13 cellular contexts compared by ENCODE assay signal in genomic region chr6:15505463-15505918, GRCh38.
DNase-seq lines count a peak whose midpoint lies in the region; ATAC-seq, FAIRE-seq and TF ChIP-seq lines count a peak whose summit lies in the region.
"Had no signal": no experiment of that assay in that cellular context is flagged by ENCODE, and none has a peak within 500 bp of the region (broad histone marks: within the 10 kb centered on the region; RNA-seq: fewer than 3 reads in every experiment).

No MANE protein-coding gene starts in this region.

- H3K79me2 ChIP-seq in H1 (ENCODE audit: control insufficient read depth in 1 of 2, insufficient read depth in 2 of 2, low read length in 2 of 2): peaks cover 0 to 99% of the 10 kb centered on the region in 2 experiments; a peak in 2 of 4 replicates

- 98% methylated on average over 18 of the region's 18 CpGs; no CpG with 5 or more reads in 1 of the 2 experiments for WGBS in H1 (ENCODE audit: extremely low coverage in 1 of 2, insufficient coverage in 1 of 2, insufficient read length in 1 of 2, insufficient replicate concordance in 2 of 2, low coverage in 1 of 2, low lambda C conversion rate in 2 of 2, missing lambda C conversion rate in 1 of 2), 2 experiments

- no peak overlapping the region for H3K9ac ChIP-seq in H1 (replicated peaks in 1 of 4; ENCODE audit: extremely low read depth in 1 of 4, low read depth in 3 of 4, low read length in 3 of 4)

- intact Hi-C loops in natural killer cell (cut with micrococcal nuclease): loop anchor here (5.0 kb wide), 1 partner anchor 117 kb away; no protein-coding TSS in a partner anchor

- no peak overlapping the region for H2AK5ac ChIP-seq in H1 (ENCODE audit: low read depth, low read length)

- H4K8ac ChIP-seq in H1 (ENCODE audit: extremely low read depth, insufficient read depth, low read length): peak overlapping the region; percentile 76; the same call in 1 of the 2 replicates

- TF ChIP-seq RAD21 in H1 (IDR thresholded peaks at IDR 0.05 in 1 of 2, conservative IDR thresholded peaks at IDR 0.05 in 1 of 2; ENCODE audit: low read depth in 2 of 2, low read length in 2 of 2): no peak

- H4K20me1 ChIP-seq in H1 (replicated peaks in 1 of 2; ENCODE audit: control insufficient read depth in 1 of 2, insufficient read depth in 2 of 2, low read length in 2 of 2): peaks cover 47 to 57% of the 10 kb centered on the region in 2 experiments

- no peak overlapping the region for H2AFZ ChIP-seq in H1 (ENCODE audit: low read length)

- POLR2A ChIA-PET in H1 (lab: Charles Lee; ENCODE audit: partially characterized antibody): no interaction called here

- ATAC-seq in activated naive CD4-positive, alpha-beta T cell treated with anti-CD3 and anti-CD28 coated beads, Interleukin-2, amount 50 U/mL, for 72 hours: no peak
- peak; percentile 42 to 74 (median 58) for ATAC-seq in natural killer cell
- no peak for ATAC-seq in GM18498 (IDR thresholded peaks at IDR 0.05; ENCODE audit: unreplicated experiment)

- no peak for TF ChIP-seq POLR2A in H1 (IDR thresholded peaks at IDR 0.05; ENCODE audit: control extremely low read depth in 1 of 2, low read depth in 2 of 2, low read length in 2 of 2)

- H3K27ac Mint-ChIP-seq in activated naive CD4-positive, alpha-beta T cell treated with anti-CD3 and anti-CD28 coated beads, Interleukin-2, amount 50 U/mL, for 72 hours: peak overlapping the region; percentile 54 to 57
- H3K27ac Mint-ChIP-seq in natural killer cell (peak overlapping the region; percentile 70 to 83), type B pancreatic cell (peak overlapping the region; percentile 12), endothelial cell (ENCODE audit: unreplicated experiment) (no peak overlapping the region)

- H2BK120ac ChIP-seq in H1 (replicated peaks; ENCODE audit: low read depth, low read length): no peak overlapping the region

- no peak overlapping the region for H3K4me2 ChIP-seq in H1 (ENCODE audit: insufficient read depth in 1 of 2, low read depth in 2 of 2, low read length in 2 of 2)

- H3K36me3 Mint-ChIP-seq in activated naive CD4-positive, alpha-beta T cell treated with anti-CD3 and anti-CD28 coated beads, Interleukin-2, amount 50 U/mL, for 72 hours: peaks cover 0 to 17% of the 10 kb centered on the region in 2 donors
- H3K36me3 Mint-ChIP-seq in natural killer cell (no peaks in the 10 kb centered on the region), type B pancreatic cell (peaks cover 31% of the 10 kb centered on the region), endothelial cell (ENCODE audit: low read depth, unreplicated experiment) (peaks cover 60% of the 10 kb centered on the region)

- peaks cover 27% of the 10 kb centered on the region for H3K79me1 ChIP-seq in H1 (ENCODE audit: low read depth, low read length)

- H4K91ac ChIP-seq in H1 (replicated peaks; ENCODE audit: insufficient read length, low read length): no peak overlapping the region

- H3K4me1 Mint-ChIP-seq in natural killer cell: peaks cover 55 to 66% of the 10 kb centered on the region in 2 donors
- peaks cover 34% of the 10 kb centered on the region for H3K4me1 Mint-ChIP-seq in type B pancreatic cell (ENCODE audit: unreplicated experiment)
- peaks cover 4% of the 10 kb centered on the region for H3K4me1 Mint-ChIP-seq in endothelial cell (ENCODE audit: unreplicated experiment)

- no peak overlapping the region for H3K14ac ChIP-seq in H1 (ENCODE audit: insufficient read length)

- TF ChIP-seq CTCF in H1 (IDR thresholded peaks at IDR 0.05; ENCODE audit: control extremely low read depth in 1 of 3, insufficient read depth in 1 of 3, low read depth in 1 of 3, low read length in 3 of 3): no peak
- no peak for TF ChIP-seq CTCF in natural killer cell (IDR thresholded peaks at IDR 0.05)
- no peak for TF ChIP-seq CTCF in type B pancreatic cell (conservative IDR thresholded peaks at IDR 0.05)
- no peak for TF ChIP-seq CTCF in endothelial cell (IDR thresholded peaks at IDR 0.05; ENCODE audit: unreplicated experiment)

- no peaks in the 10 kb centered on the region; a peak in 2 of 7 replicates for H3K27me3 ChIP-seq in H1 (replicated peaks in 1 of 4; ENCODE audit: control insufficient read depth in 3 of 4, extremely low read depth in 1 of 4, insufficient read depth in 3 of 4, low read length in 3 of 4)
- H3K27me3 ChIP-seq: colonic mucosa, pancreas had no signal

- no peak overlapping the region for H2BK5ac ChIP-seq in H1 (ENCODE audit: low read depth, low read length)

- H2BK12ac ChIP-seq in H1 (ENCODE audit: low read depth, low read length): no peak overlapping the region

- no peak for TF ChIP-seq EP300 in H1 (IDR thresholded peaks at IDR 0.05; ENCODE audit: borderline replicate concordance in 1 of 2, low read depth in 2 of 2, low read length in 2 of 2)

- H3K36me3 ChIP-seq in H1 (ENCODE audit: control insufficient read depth in 2 of 4, insufficient read depth in 4 of 4, low read length in 3 of 4): peaks cover 42 to 99% (median 79%) of the 10 kb centered on the region in 4 experiments
- H3K36me3 ChIP-seq: colonic mucosa had no signal

- H3K4me1 ChIP-seq in H1 (replicated peaks in 1 of 4; ENCODE audit: control insufficient read depth in 3 of 4, insufficient read depth in 4 of 4, low read length in 3 of 4): peaks cover 0 to 13% (median 8%) of the 10 kb centered on the region in 4 experiments; a peak in 6 of 7 replicates
- H3K4me1 ChIP-seq: colonic mucosa had no signal

- no peak overlapping the region for H3K4me3 ChIP-seq in H1 (ENCODE audit: extremely low read depth in 1 of 4, insufficient read depth in 2 of 4, low read depth in 3 of 4, low read length in 4 of 4)
- H3K4me3 ChIP-seq: colonic mucosa had no signal

- H3K18ac ChIP-seq in H1 (ENCODE audit: extremely low read depth, low read length): no peak overlapping the region

- H3K27ac ChIP-seq in H1 (ENCODE audit: low read depth, low read length): no peak overlapping the region
- H3K27ac ChIP-seq: colonic mucosa had no signal

- H3K4ac ChIP-seq in H1 (replicated peaks; ENCODE audit: insufficient read length, low read depth, low read length): no peak overlapping the region

- no peaks in the 10 kb centered on the region for H3K27me3 Mint-ChIP-seq in natural killer cell (ENCODE audit: low read depth in 2 of 2)
- no peaks in the 10 kb centered on the region for H3K27me3 Mint-ChIP-seq in type B pancreatic cell
- peaks cover 6% of the 10 kb centered on the region for H3K27me3 Mint-ChIP-seq in endothelial cell (ENCODE audit: unreplicated experiment)

- H3K9me3 Mint-ChIP-seq in activated naive CD4-positive, alpha-beta T cell treated with anti-CD3 and anti-CD28 coated beads, Interleukin-2, amount 50 U/mL, for 72 hours: no peaks in the 10 kb centered on the region
- H3K9me3 Mint-ChIP-seq in natural killer cell (no peaks in the 10 kb centered on the region), type B pancreatic cell (no peaks in the 10 kb centered on the region), endothelial cell (ENCODE audit: unreplicated experiment) (no peaks in the 10 kb centered on the region)
- H3K9me3 Mint-ChIP-seq: T-helper 1 cell treated with Interleukin-12 subunit alpha and Interleukin-12 subunit beta and Interleukin-4 antibody, amounts not matched to agents 30 μg/mL and 1 μg/mL, for 36 hours had no signal

- H3K23me2 ChIP-seq in H1 (ENCODE audit: low read depth, low read length): no peaks in the 10 kb centered on the region; the same call in 1 of the 2 replicates

- no peak overlapping the region for H2BK20ac ChIP-seq in H1 (ENCODE audit: low read length)

- H3K4me3 Mint-ChIP-seq in natural killer cell: peak overlapping the region; percentile 47
- H3K4me3 Mint-ChIP-seq in type B pancreatic cell: no peak overlapping the region
- H3K4me3 Mint-ChIP-seq in endothelial cell (ENCODE audit: unreplicated experiment): no peak overlapping the region
- H3K4me3 Mint-ChIP-seq: T-helper 1 cell treated with Interleukin-12 subunit alpha and Interleukin-12 subunit beta and Interleukin-4 antibody, amounts not matched to agents 30 μg/mL and 1 μg/mL, for 36 hours had no signal

- CTCF ChIA-PET in H1 (lab: Charles Lee; ENCODE audit: partially characterized antibody): interaction anchor here (1.5 to 2.3 kb wide), 3 partner anchors 13 to 118 kb away, joined by 7 to 9 read pairs (median 8); no protein-coding TSS in a partner anchor

- DNase-seq in activated naive CD4-positive, alpha-beta T cell treated with anti-CD3 and anti-CD28 coated beads, Interleukin-2, amount 50 U/mL, for 72 hours (ENCODE audit: low spot score in 2 of 2): peak in 1 of 2 donors; percentile 30
- DNase-seq in activated naive CD4-positive, alpha-beta T cell treated with Interleukin-2 at 50 U/mL for 16 hours: no peak
- DNase-seq in H1 (ENCODE audit: low read depth in 1 of 2, low spot score in 2 of 2): no peak
- no peak for DNase-seq in natural killer cell
- DNase-seq in type B pancreatic cell (ENCODE audit: extremely low spot score, unreplicated experiment): no peak
- DNase-seq in stimulated activated CD4-positive, alpha-beta T cell treated with anti-CD3 and anti-CD28 coated beads, Interleukin-12 subunit alpha, Interleukin-12 subunit beta, amount 100 ng/mL, for 4 hours: no peak
- DNase-seq in endothelial cell (ENCODE audit: low spot score): no peak
- DNase-seq: activated CD8-positive, alpha-beta memory T cell treated with anti-CD3 and anti-CD28 coated beads, Interleukin-2, amount 50 U/mL, for 48 hours had no signal

- no peak overlapping the region for H2BK15ac ChIP-seq in H1 (ENCODE audit: low read length)

- H3K9me3 ChIP-seq in H1 (ENCODE audit: insufficient read depth in 2 of 2, low read depth in 1 of 2, low read length in 1 of 2): no peaks in the 10 kb centered on the region
- H3K9me3 ChIP-seq: colonic mucosa, pancreas had no signal

- no peak overlapping the region for H4K5ac ChIP-seq in H1 (ENCODE audit: insufficient read length, low read depth, low read length)

- no peak overlapping the region for H3K56ac ChIP-seq in H1 (replicated peaks; ENCODE audit: insufficient read length, low read depth, low read length)

- no peak for FAIRE-seq in H1 (lab: Jason Lieb, UNC)
- FAIRE-seq: H54, pancreas had no signal

- H3K23ac ChIP-seq in H1 (ENCODE audit: insufficient read length): no peak overlapping the region

TF ChIP-seq in H1, 55 proteins besides CTCF, POLR2A, EP300 and RAD21 (continues in another document):
- TF ChIP-seq TBP (IDR thresholded peaks at IDR 0.05; ENCODE audit: low read depth, low read length) (no peak), SIN3A (conservative IDR thresholded peaks at IDR 0.05 in 1 of 2, IDR thresholded peaks at IDR 0.05 in 1 of 2; ENCODE audit: low read depth in 1 of 2, low read length in 2 of 2) (no peak), EGR1 (IDR thresholded peaks at IDR 0.05; ENCODE audit: borderline replicate concordance, low read depth, low read length) (no peak), KDM5A (IDR thresholded peaks at IDR 0.05; ENCODE audit: low read length) (no peak), NRF1 (IDR thresholded peaks at IDR 0.05; ENCODE audit: low read depth, low read length) (no peak), CBX8 (IDR thresholded peaks at IDR 0.05; ENCODE audit: borderline replicate concordance, low read depth, low read length) (no peak)
- TF ChIP-seq, protein P1, sequence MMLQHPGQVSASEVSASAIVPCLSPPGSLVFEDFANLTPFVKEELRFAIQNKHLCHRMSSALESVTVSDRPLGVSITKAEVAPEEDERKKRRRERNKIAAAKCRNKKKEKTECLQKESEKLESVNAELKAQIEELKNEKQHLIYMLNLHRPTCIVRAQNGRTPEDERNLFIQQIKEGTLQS (IDR thresholded peaks at IDR 0.05; ENCODE audit: insufficient read depth, low read depth, low read length): no peak

Comparison
In these comparisons a context has a peak if more than half of its experiments do, and no peak if none do; other contexts are left out.
1. ATAC-seq: peak in natural killer cell (3 of 3); none in activated naive CD4-positive, alpha-beta T cell treated with anti-CD3 and anti-CD28 coated beads, Interleukin-2, amount 50 U/mL, for 72 hours (0 of 2) and GM18498 (single experiment).